ENCODE assay signal across 28 cellular contexts in genomic region chr4:112245383-112245782, GRCh38. TPM values are rescaled to one million over a fixed set of nuclear protein-coding genes. Genes with fewer than 3 reads are reported as not detected.
DNase-seq lines count a peak whose midpoint lies in the region; ATAC-seq, FAIRE-seq and TF ChIP-seq lines count a peak whose summit lies in the region.
"Had no signal": no experiment of that assay in that cellular context is flagged by ENCODE, and none has a peak within 500 bp of the region (broad histone marks: within the 10 kb centered on the region; RNA-seq: fewer than 3 reads in every experiment).

No MANE protein-coding gene starts in this region.

- H3K4me3 Mint-ChIP-seq in HFFc6: no peak overlapping the region
- H3K4me3 Mint-ChIP-seq in activated T-helper 17 cell treated with anti-CD3 and anti-CD28 coated beads, Interleukin-2, amount 50 U/mL, for 72 hours: no peak overlapping the region
- H3K4me3 Mint-ChIP-seq: activated naive CD8-positive, alpha-beta T cell treated with anti-CD3 and anti-CD28 coated beads, Interleukin-2, amount 10 ng/mL, durations not matched to agents 7 days and 5 days; WTC11 had no signal

- no peak for DNase-seq in AG04450 (ENCODE audit: low read depth, low spot score)
- no peak for DNase-seq in HFFc6
- DNase-seq in astrocyte of the cerebellum (ENCODE audit: low read depth): no peak
- peak; percentile 12 for DNase-seq in fibroblast of pulmonary artery (ENCODE audit: low read depth)
- DNase-seq in RCC 7860 (ENCODE audit: low spot score): no peak
- DNase-seq in dermis blood vessel endothelial cell: no peak
- DNase-seq in Right ventricle myocardium inferior (ENCODE audit: missing footprints): no peak
- DNase-seq: activated CD4-positive, alpha-beta T cell treated with anti-CD3 and anti-CD28 coated beads, Interleukin-2, amount 50 U/mL, for 4 hours; activated CD8-positive, alpha-beta memory T cell treated with anti-CD3 and anti-CD28 coated beads, Interleukin-2, amount 50 U/mL, for 4 hours; activated naive CD8-positive, alpha-beta T cell treated with anti-CD3 and anti-CD28 coated beads, Interleukin-2, amount 10 ng/mL, durations not matched to agents 7 days and 5 days; body of pancreas; C1 segment of cervical spinal cord; Caco-2; cortex of kidney; DMS79; H7; Kasumi-1; left colon; NCI-H1092; NCI-H187 treated with DMSO at 0.1 percent for 48 hours; NCI-H526; psoas muscle; T-helper 9 cell; upper lobe of right lung had no signal

- no peak for ATAC-seq in activated T-helper 17 cell treated with anti-CD3 and anti-CD28 coated beads, Interleukin-2, amount 50 U/mL, for 72 hours (replicated peaks)
- ATAC-seq in Right ventricle myocardium inferior: no peak
- ATAC-seq: body of pancreas, GM12878, left colon, psoas muscle, upper lobe of right lung, WTC11 had no signal

- FAIRE-seq in RCC 7860 (lab: Jason Lieb, UNC): no peak
- FAIRE-seq: GM12878 had no signal

- POLR2A ChIA-PET in AG04450 (lab: Yijun Ruan, JAX): no interaction called here

- no peak overlapping the region for H3K27ac ChIP-seq in AG04450 (ENCODE audit: low read depth, low read length)
- H3K27ac ChIP-seq: body of pancreas, psoas muscle, upper lobe of right lung had no signal

- H3K27me3 ChIP-seq in AG04450 (ENCODE audit: control insufficient read depth, insufficient read depth, low read length): no peaks in the 10 kb centered on the region
- H3K27me3 ChIP-seq: body of pancreas, upper lobe of right lung had no signal

- H3K4me1 Mint-ChIP-seq in HFFc6 (ENCODE audit: low read depth): peaks cover 5% of the 10 kb centered on the region; the same call in 1 of the 2 replicates
- peaks cover 10% of the 10 kb centered on the region for H3K4me1 Mint-ChIP-seq in activated T-helper 17 cell treated with anti-CD3 and anti-CD28 coated beads, Interleukin-2, amount 50 U/mL, for 72 hours

- H3K9me3 Mint-ChIP-seq in HFFc6: no peaks in the 10 kb centered on the region
- no peaks in the 10 kb centered on the region for H3K9me3 Mint-ChIP-seq in activated T-helper 17 cell treated with anti-CD3 and anti-CD28 coated beads, Interleukin-2, amount 50 U/mL, for 72 hours
- H3K9me3 Mint-ChIP-seq: activated naive CD8-positive, alpha-beta T cell treated with anti-CD3 and anti-CD28 coated beads, Interleukin-2, amount 10 ng/mL, durations not matched to agents 7 days and 5 days; activated T-helper 2 cell treated with anti-CD3 and anti-CD28 coated beads, Interferon-gamma antibody, Interleukin-2, Interleukin-4, amounts not matched to agents 10 μg/mL and 5 μg/mL and 100 μg/mL, durations not matched to agents 14 hours and 24 hours and 36 hours; WTC11 had no signal

- H3K27me3 Mint-ChIP-seq in HFFc6 (ENCODE audit: insufficient read depth): peaks cover 2% of the 10 kb centered on the region; the same call in 1 of the 2 replicates
- no peaks in the 10 kb centered on the region for H3K27me3 Mint-ChIP-seq in activated T-helper 17 cell treated with anti-CD3 and anti-CD28 coated beads, Interleukin-2, amount 50 U/mL, for 72 hours
- H3K27me3 Mint-ChIP-seq: activated naive CD8-positive, alpha-beta T cell treated with anti-CD3 and anti-CD28 coated beads, Interleukin-2, amount 10 ng/mL, durations not matched to agents 7 days and 5 days had no signal

- H3K27ac Mint-ChIP-seq in HFFc6: no peak overlapping the region
- H3K27ac Mint-ChIP-seq in activated T-helper 17 cell treated with anti-CD3 and anti-CD28 coated beads, Interleukin-2, amount 50 U/mL, for 72 hours: no peak overlapping the region
- H3K27ac Mint-ChIP-seq: activated naive CD8-positive, alpha-beta T cell treated with anti-CD3 and anti-CD28 coated beads, Interleukin-2, amount 10 ng/mL, durations not matched to agents 7 days and 5 days; activated T-helper 2 cell treated with anti-CD3 and anti-CD28 coated beads, Interferon-gamma antibody, Interleukin-2, Interleukin-4, amounts not matched to agents 10 μg/mL and 5 μg/mL and 100 μg/mL, durations not matched to agents 14 hours and 24 hours and 36 hours; WTC11 had no signal

- CTCF ChIA-PET in AG04450 (lab: Charles Lee): interaction anchor here (0.7 to 5.5 kb wide), 11 partner anchors 9 to 279 kb away, joined by 3 to 40 read pairs (median 3); no protein-coding TSS in a partner anchor

- TF ChIP-seq CTCF in AG04450 (IDR thresholded peaks at IDR 0.05; ENCODE audit: low read depth, low read length): peak; percentile 38
- TF ChIP-seq CTCF in HFFc6 (IDR thresholded peaks at IDR 0.05): peak; percentile 49; the same call in 1 of the 2 replicates
- peak; percentile 14 for TF ChIP-seq CTCF in astrocyte of the cerebellum (IDR thresholded peaks at IDR 0.05; ENCODE audit: low read depth, low read length, missing control alignments)
- TF ChIP-seq CTCF in fibroblast of pulmonary artery (IDR thresholded peaks at IDR 0.05; ENCODE audit: low read length, missing control alignments): peak; percentile 28

- intact Hi-C loops in Right ventricle myocardium inferior (cut with DNase I): no loop called here

- H3K9me3 ChIP-seq in AG04450 (ENCODE audit: control insufficient read depth, insufficient read depth, low read length): no peaks in the 10 kb centered on the region
- H3K9me3 ChIP-seq: body of pancreas, Caco-2, psoas muscle, upper lobe of right lung had no signal

- H3K4me3 ChIP-seq in AG04450 (ENCODE audit: low read depth, low read length) (no peak overlapping the region), astrocyte of the cerebellum (ENCODE audit: low read depth, low read length) (no peak overlapping the region), fibroblast of pulmonary artery (replicated peaks; ENCODE audit: low read depth, low read length) (no peak overlapping the region)
- H3K4me3 ChIP-seq: body of pancreas, GM12878, psoas muscle, upper lobe of right lung had no signal

- H3K36me3 Mint-ChIP-seq in HFFc6 (ENCODE audit: low read depth): no peaks in the 10 kb centered on the region
- H3K36me3 Mint-ChIP-seq in activated T-helper 17 cell treated with anti-CD3 and anti-CD28 coated beads, Interleukin-2, amount 50 U/mL, for 72 hours (ENCODE audit: low read depth): peaks cover 6% of the 10 kb centered on the region
- H3K36me3 Mint-ChIP-seq: WTC11 had no signal

- in situ Hi-C loops in astrocyte of the cerebellum (cut with HindIII; ENCODE audit: low sequenced_read_pairs): loop anchor here (10.0 kb wide), 1 partner anchor 101 kb away; the partner anchor contains the start of gene FAM241A

RNA-seq across cellular contexts. Expression of gene AP1AR, which starts 13.8 kb away (rescaled TPM):
- polyA plus RNA-seq in AG04450 (2011; rRNA removed): 7.6 and 11.8 TPM in 2 replicates
- 2.7 and 4.0 TPM in 2 replicates for polyA minus RNA-seq in AG04450 (2011; rRNA and poly(A)+ RNA removed)
- total RNA-seq in HFFc6 (2021; fragmentation: NEBNext Ultra II Directional; extraction: Animal tissue kit (Norgen Biotek cat#: 25700)): 10 to 100 TPM in 5 of 6 experiments, 1 to 10 TPM in 1; 8.7 to 15.6 (median 11.4) TPM
- 10 to 100 TPM in 1 of 2 donors, 1 to 10 TPM in 1; 9.1 to 23.1 TPM for total RNA-seq in activated T-helper 17 cell treated with anti-CD3 and anti-CD28 coated beads, Interleukin-2, amount 50 U/mL, for 72 hours
- 37.7 and 39.3 TPM in 2 replicates for total RNA-seq in dermis blood vessel endothelial cell
- 9.4 TPM for total RNA-seq in Right ventricle myocardium inferior

RNA-seq across cellular contexts. Expression of gene TIFA, which starts 40.3 kb away (rescaled TPM):
- 8.8 and 10.9 TPM in 2 replicates for polyA plus RNA-seq in AG04450 (2011; rRNA removed)
- polyA minus RNA-seq in AG04450 (2011; rRNA and poly(A)+ RNA removed): 2.9 and 5.3 TPM in 2 replicates
- total RNA-seq in HFFc6 (2021; fragmentation: NEBNext Ultra II Directional; extraction: Animal tissue kit (Norgen Biotek cat#: 25700)): 1 to 10 TPM; 4.3 to 7.4 (median 6.4) TPM
- total RNA-seq in activated T-helper 17 cell treated with anti-CD3 and anti-CD28 coated beads, Interleukin-2, amount 50 U/mL, for 72 hours: 100 to 1,000 TPM in 1 of 2 donors, 10 to 100 TPM in 1; 53.6 to 108 TPM
- total RNA-seq in dermis blood vessel endothelial cell (14.3 and 17.0 TPM in 2 replicates), Right ventricle myocardium inferior (22.9 TPM)

RNA-seq across cellular contexts. Expression of gene ALPK1, which starts 51.8 kb away (rescaled TPM):
- polyA plus RNA-seq in AG04450 (2011; rRNA removed): 11.5 and 14.0 TPM in 2 replicates
- polyA minus RNA-seq in AG04450 (2011; rRNA and poly(A)+ RNA removed): 14.1 and 22.3 TPM in 2 replicates
- 1 to 10 TPM; 5.8 to 9.0 (median 7.8) TPM for total RNA-seq in HFFc6 (2021; fragmentation: NEBNext Ultra II Directional; extraction: Animal tissue kit (Norgen Biotek cat#: 25700))
- total RNA-seq in activated T-helper 17 cell treated with anti-CD3 and anti-CD28 coated beads, Interleukin-2, amount 50 U/mL, for 72 hours: 10 to 100 TPM; 15.7 to 55.3 TPM
- total RNA-seq in dermis blood vessel endothelial cell: 4.0 and 4.4 TPM in 2 replicates
- total RNA-seq in Right ventricle myocardium inferior: 5.5 TPM
- total RNA-seq: H7 had no signal
